8 cellular contexts compared by ENCODE assay signal in genomic region chr2:43595603-43596412, GRCh38. TPM values are rescaled to one million over a fixed set of nuclear protein-coding genes. Genes with fewer than 3 reads are reported as not detected.
DNase-seq lines count a peak whose midpoint lies in the region; ATAC-seq and TF ChIP-seq lines count a peak whose summit lies in the region.

A gene with protein sequence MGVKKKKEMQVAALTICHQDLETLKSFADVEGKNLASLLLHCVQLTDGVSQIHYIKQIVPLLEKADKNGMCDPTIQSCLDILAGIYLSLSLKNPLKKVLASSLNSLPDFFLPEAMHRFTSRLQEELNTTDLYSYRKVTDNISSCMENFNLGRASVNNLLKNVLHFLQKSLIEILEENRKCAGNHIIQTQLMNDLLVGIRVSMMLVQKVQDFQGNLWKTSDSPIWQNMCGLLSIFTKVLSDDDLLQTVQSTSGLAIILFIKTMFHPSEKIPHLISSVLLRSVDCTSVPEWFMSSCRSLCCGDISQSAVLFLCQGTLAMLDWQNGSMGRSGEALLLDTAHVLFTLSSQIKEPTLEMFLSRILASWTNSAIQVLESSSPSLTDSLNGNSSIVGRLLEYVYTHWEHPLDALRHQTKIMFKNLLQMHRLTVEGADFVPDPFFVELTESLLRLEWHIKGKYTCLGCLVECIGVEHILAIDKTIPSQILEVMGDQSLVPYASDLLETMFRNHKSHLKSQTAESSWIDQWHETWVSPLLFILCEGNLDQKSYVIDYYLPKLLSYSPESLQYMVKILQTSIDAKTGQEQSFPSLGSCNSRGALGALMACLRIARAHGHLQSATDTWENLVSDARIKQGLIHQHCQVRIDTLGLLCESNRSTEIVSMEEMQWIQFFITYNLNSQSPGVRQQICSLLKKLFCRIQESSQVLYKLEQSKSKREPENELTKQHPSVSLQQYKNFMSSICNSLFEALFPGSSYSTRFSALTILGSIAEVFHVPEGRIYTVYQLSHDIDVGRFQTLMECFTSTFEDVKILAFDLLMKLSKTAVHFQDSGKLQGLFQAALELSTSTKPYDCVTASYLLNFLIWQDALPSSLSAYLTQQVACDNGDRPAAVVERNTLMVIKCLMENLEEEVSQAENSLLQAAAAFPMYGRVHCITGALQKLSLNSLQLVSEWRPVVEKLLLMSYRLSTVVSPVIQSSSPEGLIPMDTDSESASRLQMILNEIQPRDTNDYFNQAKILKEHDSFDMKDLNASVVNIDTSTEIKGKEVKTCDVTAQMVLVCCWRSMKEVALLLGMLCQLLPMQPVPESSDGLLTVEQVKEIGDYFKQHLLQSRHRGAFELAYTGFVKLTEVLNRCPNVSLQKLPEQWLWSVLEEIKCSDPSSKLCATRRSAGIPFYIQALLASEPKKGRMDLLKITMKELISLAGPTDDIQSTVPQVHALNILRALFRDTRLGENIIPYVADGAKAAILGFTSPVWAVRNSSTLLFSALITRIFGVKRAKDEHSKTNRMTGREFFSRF (N-terminal part only) (minus strand): TSS chr2:43596038. CDS start chr2:43592392, 3,646 bp downstream.

- H3K4me1 Mint-ChIP-seq in activated B cell treated with CpG ODN at 0.5 μM for 24 hours (peaks cover 27% of the 10 kb centered on the region), immature natural killer cell (peaks cover 27 to 44% of the 10 kb centered on the region in 2 donors)

- POLR2A ChIA-PET in AG04450 (lab: Yijun Ruan, JAX) (interaction anchor here (0.6 to 1.8 kb wide), 8 partner anchors 9 to 785 kb away, joined by 3 to 18 read pairs (median 3); no protein-coding TSS in a partner anchor), activated B cell treated with CpG ODN at 0.5 μM for 24 hours (lab: Charles Lee) (interaction anchor here (0.6 to 2.5 kb wide), 22 partner anchors 9 to 1459 kb away, joined by 3 to 25 read pairs (median 4); partner anchors contain the start of genes HAAO, LRPPRC, PLEKHH2 and PPM1B)

- H3K4me1 ChIP-seq in spleen: peaks cover 7 to 36% (median 23%) of the 10 kb centered on the region in 6 donors

- CTCF ChIA-PET in AG04450 (lab: Charles Lee) (interaction anchor here (0.8 to 1.7 kb wide), 3 partner anchors 9 to 19 kb away, joined by 3 to 7 read pairs (median 3); no protein-coding TSS in a partner anchor), activated B cell treated with CpG ODN at 0.5 μM for 24 hours (lab: Charles Lee) (interaction anchor here (0.5 to 2.4 kb wide), 5 partner anchors 10 to 401 kb away, joined by 3 to 11 read pairs (median 6); no protein-coding TSS in a partner anchor)

- H3K9me3 ChIP-seq in AG04450 (ENCODE audit: control insufficient read depth, insufficient read depth, low read length) (no peaks in the 10 kb centered on the region), spleen (no peaks in the 10 kb centered on the region)

- whole genome bisulfite sequencing in spleen, 5 donors: 0 to 3% (median 0%) methylated on average over 43 to 52 of the region's 52 CpGs

- H3K9me3 Mint-ChIP-seq in activated B cell treated with CpG ODN at 0.5 μM for 24 hours: no peaks in the 10 kb centered on the region
- H3K9me3 Mint-ChIP-seq in immature natural killer cell: no peaks in the 10 kb centered on the region

- intact Hi-C loops in activated B cell treated with CpG ODN at 0.5 μM for 24 hours (cut with micrococcal nuclease): loop anchor here (1.0 to 5.0 kb wide), 8 partner anchors 16 to 1235 kb away; partner anchors contain the start of genes CAMKMT, COX7A2L, MTA3 and PPM1B
- intact Hi-C loops in spleen (cut with DNase I; ENCODE audit: low total_unique reads): no loop called here

- H3K27ac ChIP-seq in AG04450 (ENCODE audit: low read depth, low read length) (peak within 1 kb of the TSS; percentile 93), caudate nucleus (ENCODE audit: low read depth, low read length) (peak within 1 kb of the TSS; percentile 91), spleen (peak within 1 kb of the TSS; percentile 87 to 94 (median 92))

- H3K27ac Mint-ChIP-seq in activated B cell treated with CpG ODN at 0.5 μM for 24 hours (peak within 1 kb of the TSS; percentile 95), immature natural killer cell (peak within 1 kb of the TSS; percentile 96 to 99 (median 97))

- H3K27me3 Mint-ChIP-seq in activated B cell treated with CpG ODN at 0.5 μM for 24 hours: no peaks in the 10 kb centered on the region
- H3K27me3 Mint-ChIP-seq in immature natural killer cell (ENCODE audit: low read depth in 3 of 3): peaks cover 7 to 22% (median 14%) of the 10 kb centered on the region in 3 donors

- ATAC-seq in GM18909 (IDR thresholded peaks at IDR 0.05; ENCODE audit: poor library complexity, unreplicated experiment) (peak; percentile 99), HG03175 (IDR thresholded peaks at IDR 0.05; ENCODE audit: unreplicated experiment) (peak; percentile 99), activated B cell treated with CpG ODN at 0.5 μM for 24 hours (ENCODE audit: low read depth) (peak; percentile 98)

- TF ChIP-seq POLR2A in spleen (IDR thresholded peaks at IDR 0.05): peak; percentile 67 to 78 (median 77)

- peak within 1 kb of the TSS; percentile 97 for H3K4me3 Mint-ChIP-seq in activated B cell treated with CpG ODN at 0.5 μM for 24 hours
- H3K4me3 Mint-ChIP-seq in immature natural killer cell: peak within 1 kb of the TSS; percentile 90 to 96 (median 95)

- H3K27me3 ChIP-seq in AG04450 (ENCODE audit: control insufficient read depth, insufficient read depth, low read length): no peaks in the 10 kb centered on the region
- no peaks in the 10 kb centered on the region for H3K27me3 ChIP-seq in spleen (replicated peaks in 1 of 7)

- peaks cover 26% of the 10 kb centered on the region for H3K36me3 Mint-ChIP-seq in activated B cell treated with CpG ODN at 0.5 μM for 24 hours (ENCODE audit: low read depth)
- H3K36me3 Mint-ChIP-seq in immature natural killer cell: no peaks in the 10 kb centered on the region

- TF ChIP-seq CTCF in AG04450 (IDR thresholded peaks at IDR 0.05; ENCODE audit: low read depth, low read length) (no peak), activated B cell treated with CpG ODN at 0.5 μM for 24 hours (IDR thresholded peaks at IDR 0.05) (no peak), spleen (IDR thresholded peaks at IDR 0.05 in 8 of 11, conservative IDR thresholded peaks at IDR 0.05 in 3 of 11) (peak in 5 of 11 experiments; percentile 4 to 26 (median 17))

- peaks cover 0 to 17% (median 16%) of the 10 kb centered on the region in 6 donors for H3K36me3 ChIP-seq in spleen

- peak; percentile 98 for DNase-seq in AG04450 (ENCODE audit: low read depth, low spot score)
- peak; percentile 99 for DNase-seq in NCI-H226
- DNase-seq in activated B cell treated with CpG ODN at 0.5 μM for 24 hours: peak; percentile 86
- DNase-seq in caudate nucleus (lab: John Stamatoyannopoulos, UW): peak; percentile 68 to 99 (median 96)
- peak; percentile 96 to 98 (median 97) for DNase-seq in immature natural killer cell
- peak; percentile 98 for DNase-seq in spleen

- peak within 1 kb of the TSS; percentile 92 for H3K4me3 ChIP-seq in AG04450 (ENCODE audit: low read depth, low read length)
- H3K4me3 ChIP-seq in spleen: peak within 1 kb of the TSS; percentile 67 to 89 (median 80)

RNA-seq across cellular contexts. Expression of the gene that starts here (rescaled TPM):
- polyA plus RNA-seq in AG04450 (2011; rRNA removed) (15.0 and 17.8 TPM in 2 replicates), immature natural killer cell (10 to 100 TPM in 1 of 3 donors, 1 to 10 TPM in 2; 4.2 to 16.2 (median 8.9) TPM), spleen (10 to 100 TPM; 14.2 to 16.2 (median 15.5) TPM)
- polyA minus RNA-seq in AG04450 (2011; rRNA and poly(A)+ RNA removed): 56.8 and 68.0 TPM in 2 replicates
- total RNA-seq in activated B cell treated with CpG ODN at 0.5 μM for 24 hours (43.2 and 51.4 TPM in 2 replicates), spleen (10 to 100 TPM; 37.0 to 51.3 (median 43.5) TPM)

Comparison
In these comparisons a context has a peak if more than half of its experiments do, and no peak if none do; other contexts are left out.
1. Peak in every context shown above with its lines: DNase-seq, ATAC-seq, H3K4me3 ChIP-seq and H3K27ac ChIP-seq.